In the genomic region with DNA sequence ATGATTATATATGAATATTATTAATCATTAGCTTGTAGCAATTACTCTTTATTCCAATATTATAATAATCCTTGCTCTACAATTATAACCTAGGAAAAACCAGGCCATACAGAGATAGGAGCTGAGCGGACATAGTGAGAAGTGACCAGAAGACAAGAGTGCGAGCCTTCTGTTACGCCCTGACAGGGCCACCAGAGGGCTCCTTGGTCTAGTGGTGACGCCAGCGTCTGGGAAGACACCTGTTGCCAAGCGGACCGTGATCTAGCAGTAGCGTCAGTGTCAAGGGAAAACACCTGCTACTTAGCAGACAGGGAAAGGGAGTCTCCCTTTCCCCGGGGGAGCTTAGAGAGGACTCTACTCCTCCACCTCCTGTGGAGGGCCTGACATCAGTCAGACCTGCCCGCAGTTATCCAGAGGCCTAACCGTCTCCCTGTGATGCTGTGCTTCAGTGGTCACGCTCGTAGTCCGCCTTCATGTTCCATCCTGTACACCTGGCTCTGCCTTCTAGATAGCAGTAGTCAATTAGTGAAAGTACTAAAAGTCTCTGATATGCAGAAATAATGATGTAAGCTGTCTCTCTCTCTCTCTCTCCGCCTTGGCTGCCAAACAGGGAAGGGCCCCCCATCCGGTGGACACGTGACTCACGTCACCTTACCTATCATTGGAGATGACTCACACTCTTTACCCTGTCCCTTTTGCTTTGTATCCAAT, we compare ENCODE assay signal across 1 cellular context.
TF ChIP-seq lines count a peak whose summit lies in the region.

No MANE protein-coding gene starts in this region.

TF ChIP-seq in HEK293, 187 proteins besides CTCF, POLR2A, EP300 and RAD21 (continued from another document):
- TF ChIP-seq ZNF280D (tag by site-specific recombination; IDR thresholded peaks at IDR 0.05), result peak; percentile 16; the same call in 1 of the 2 replicates
- peak; percentile 69 for TF ChIP-seq ZNF629 (tag by site-specific recombination; IDR thresholded peaks at IDR 0.05)
- peak; percentile 81 for TF ChIP-seq ZBTB8A (tag by site-specific recombination; IDR thresholded peaks at IDR 0.05)
- 0 out of 2 replicates have a peak, but pooled peaks have one; percentile 5 for TF ChIP-seq FEZF1 (tag by site-specific recombination; IDR thresholded peaks at IDR 0.05)
- peak; percentile 18; the same call in 1 of the 2 replicates for TF ChIP-seq GLIS2 (tag by site-specific recombination; IDR thresholded peaks at IDR 0.05)
- TF ChIP-seq, protein P1, sequence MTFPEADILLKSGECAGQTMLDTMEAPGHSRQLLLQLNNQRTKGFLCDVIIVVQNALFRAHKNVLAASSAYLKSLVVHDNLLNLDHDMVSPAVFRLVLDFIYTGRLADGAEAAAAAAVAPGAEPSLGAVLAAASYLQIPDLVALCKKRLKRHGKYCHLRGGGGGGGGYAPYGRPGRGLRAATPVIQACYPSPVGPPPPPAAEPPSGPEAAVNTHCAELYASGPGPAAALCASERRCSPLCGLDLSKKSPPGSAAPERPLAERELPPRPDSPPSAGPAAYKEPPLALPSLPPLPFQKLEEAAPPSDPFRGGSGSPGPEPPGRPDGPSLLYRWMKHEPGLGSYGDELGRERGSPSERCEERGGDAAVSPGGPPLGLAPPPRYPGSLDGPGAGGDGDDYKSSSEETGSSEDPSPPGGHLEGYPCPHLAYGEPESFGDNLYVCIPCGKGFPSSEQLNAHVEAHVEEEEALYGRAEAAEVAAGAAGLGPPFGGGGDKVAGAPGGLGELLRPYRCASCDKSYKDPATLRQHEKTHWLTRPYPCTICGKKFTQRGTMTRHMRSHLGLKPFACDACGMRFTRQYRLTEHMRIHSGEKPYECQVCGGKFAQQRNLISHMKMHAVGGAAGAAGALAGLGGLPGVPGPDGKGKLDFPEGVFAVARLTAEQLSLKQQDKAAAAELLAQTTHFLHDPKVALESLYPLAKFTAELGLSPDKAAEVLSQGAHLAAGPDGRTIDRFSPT (tag by site-specific recombination; IDR thresholded peaks at IDR 0.05), result peak; percentile 48; the same call in 1 of the 2 replicates
- TF ChIP-seq PRDM10 (tag by site-specific recombination; IDR thresholded peaks at IDR 0.05), result peak; percentile 57; the same call in 1 of the 2 replicates
- TF ChIP-seq SP3 (tag by site-specific recombination; IDR thresholded peaks at IDR 0.05), result 0 out of 2 replicates have a peak, but pooled peaks have one; percentile 28
- 0 out of 2 replicates have a peak, but pooled peaks have one; percentile 8 for TF ChIP-seq ZIC2 (tag by site-specific recombination; IDR thresholded peaks at IDR 0.05)
- peak; percentile 79 for TF ChIP-seq ZNF324 (tag by site-specific recombination; IDR thresholded peaks at IDR 0.05)
- TF ChIP-seq ZNF10 (tag by site-specific recombination; IDR thresholded peaks at IDR 0.05), result peak; percentile 83
- TF ChIP-seq ZNF654 (tag by site-specific recombination; IDR thresholded peaks at IDR 0.05; ENCODE audit: low read depth), result peak; percentile 63
